In the genomic region with DNA sequence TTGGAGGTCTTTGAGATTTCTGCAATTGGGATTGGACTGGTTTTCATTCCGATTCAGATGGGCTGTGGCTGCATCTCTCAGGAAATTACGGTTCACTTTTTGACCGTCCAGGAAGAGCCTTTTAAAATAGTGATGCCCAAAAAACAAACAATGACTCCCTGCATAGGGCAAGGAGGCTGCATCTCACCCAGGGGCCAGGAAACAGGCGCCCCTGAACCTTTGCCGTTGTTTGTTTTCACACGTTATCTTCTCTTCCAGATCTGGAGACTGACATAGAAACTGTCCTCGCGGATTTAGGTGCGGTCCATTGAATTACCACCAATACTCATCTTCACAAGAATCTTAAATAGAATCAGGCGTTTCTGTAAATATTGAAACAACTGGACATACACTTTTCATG, we compare ENCODE assay signal across 14 cellular contexts.
DNase-seq lines count a peak whose midpoint lies in the region.
"Had no signal": no experiment of that assay in that cellular context is flagged by ENCODE, and none has a peak within 500 bp of the region (broad histone marks: within the 10 kb centered on the region; RNA-seq: fewer than 3 reads in every experiment).

No MANE protein-coding gene starts in this region.

- DNase-seq in COLO668 (lab: John Stamatoyannopoulos, UW; ENCODE audit: unreplicated experiment): peak; percentile 40
- DNase-seq in DMS53 (lab: John Stamatoyannopoulos, UW): peak; percentile 60
- DNase-seq in NCI-H748 treated with DMSO at 0.1 percent for 48 hours (lab: John Stamatoyannopoulos, UW): peak; percentile 82
- DNase-seq in dermis microvascular lymphatic vessel endothelial cell (ENCODE audit: low read depth in 2 of 2): peak; percentile 50 to 81
- DNase-seq in HUDEP-2 (lab: John Stamatoyannopoulos, UW; ENCODE audit: unreplicated experiment in 76 of 76): no peak
- DNase-seq in hepatic stellate cell (ENCODE audit: low spot score): no peak
- DNase-seq in AG08395 (ENCODE audit: low spot score): no peak
- no peak for DNase-seq in NCI-H82 treated with DMSO at 0.1 percent for 48 hours (lab: John Stamatoyannopoulos, UW; ENCODE audit: unreplicated experiment)
- DNase-seq: CD4-positive, alpha-beta memory T cell; EL; GF-D8; NCI-H446; RPMI8226; T-cell had no signal

Comparison
In these comparisons a context has a peak if more than half of its experiments do, and no peak if none do; other contexts are left out.
1. DNase-seq: peak in COLO668 (single experiment), DMS53 (single experiment), NCI-H748 treated with DMSO at 0.1 percent for 48 hours (single experiment) and dermis microvascular lymphatic vessel endothelial cell (2 of 2); none in HUDEP-2 (0 of 76), hepatic stellate cell (single experiment), AG08395 (single experiment) and NCI-H82 treated with DMSO at 0.1 percent for 48 hours (single experiment).